Comparison of ENCODE assay signal across 11 cellular contexts in genomic region chr3:54988302-54989022, GRCh38.
DNase-seq lines count a peak whose midpoint lies in the region; ATAC-seq, FAIRE-seq and TF ChIP-seq lines count a peak whose summit lies in the region.
"Had no signal": no experiment of that assay in that cellular context is flagged by ENCODE, and none has a peak within 500 bp of the region (broad histone marks: within the 10 kb centered on the region; RNA-seq: fewer than 3 reads in every experiment).

No MANE protein-coding gene starts in this region.

- H3K4ac ChIP-seq in IMR-90 (ENCODE audit: low read depth, low read length), result peak overlapping the region; percentile 42
- H3K4ac ChIP-seq in mesendoderm (ENCODE audit: low read depth, low read length), result no peak overlapping the region
- no peak overlapping the region for H3K4ac ChIP-seq in neuronal stem cell (ENCODE audit: low read length)

- ATAC-seq in IMR-90 (ENCODE audit: low read depth), result peak; percentile 83

- no peaks in the 10 kb centered on the region for H3K79me2 ChIP-seq in mesendoderm (ENCODE audit: control insufficient read depth, insufficient read depth, low read length)

- TF ChIP-seq CTCF in A673 (conservative IDR thresholded peaks at IDR 0.05; ENCODE audit: low read depth, low read length), result no peak
- no peak for TF ChIP-seq CTCF in IMR-90 (conservative IDR thresholded peaks at IDR 0.05; ENCODE audit: low read depth, low read length)
- TF ChIP-seq CTCF in colonic mucosa (IDR thresholded peaks at IDR 0.05), result no peak
- no peak for TF ChIP-seq CTCF in D721Med (IDR thresholded peaks at IDR 0.05; ENCODE audit: insufficient read depth, missing control alignments)

- H3K9me3 ChIP-seq in A673 (ENCODE audit: low read depth, low read length, poor library complexity, severe bottlenecking), result no peaks in the 10 kb centered on the region
- H3K9me3 ChIP-seq in IMR-90 (ENCODE audit: control insufficient read depth, insufficient read depth, low read length), result no peaks in the 10 kb centered on the region
- H3K9me3 ChIP-seq in colonic mucosa, result no peaks in the 10 kb centered on the region
- no peaks in the 10 kb centered on the region for H3K9me3 ChIP-seq in neuronal stem cell (replicated peaks in 1 of 2; ENCODE audit: control insufficient read depth in 2 of 2, insufficient read depth in 1 of 2, low read depth in 1 of 2, low read length in 2 of 2)
- H3K9me3 ChIP-seq: BE2C had no signal

- H3K27ac ChIP-seq in A673 (ENCODE audit: low read depth, low read length, poor library complexity, severe bottlenecking) (no peak overlapping the region), IMR-90 (ENCODE audit: insufficient read depth, low read length) (peak overlapping the region; percentile 66), colonic mucosa (no peak overlapping the region), mesendoderm (ENCODE audit: low read depth, low read length) (no peak overlapping the region), neuronal stem cell (replicated peaks; ENCODE audit: low read length) (no peak overlapping the region)

- H2BK120ac ChIP-seq in IMR-90 (ENCODE audit: low read depth, low read length) (peak overlapping the region; percentile 24), mesendoderm (ENCODE audit: low read depth, low read length) (no peak overlapping the region), neuronal stem cell (ENCODE audit: low read depth, low read length) (no peak overlapping the region)

- 61% methylated on average over 3 of the region's 5 CpGs; no CpG with 5 or more reads in 1 of the 2 experiments for WGBS in IMR-90 (ENCODE audit: extremely low coverage in 2 of 2, insufficient read length in 1 of 2), 2 experiments
- no CpG with 5 or more reads among the region's 5 CpGs for WGBS in mesendoderm (ENCODE audit: extremely low coverage, insufficient coverage, low lambda C conversion rate)
- no CpG with 5 or more reads among the region's 5 CpGs for WGBS in neuronal stem cell (ENCODE audit: extremely low coverage in 2 of 2, insufficient read length in 2 of 2, insufficient replicate concordance in 1 of 2), 2 donors

- H3K4me2 ChIP-seq in IMR-90 (ENCODE audit: low read depth, low read length) (peak overlapping the region; percentile 40), mesendoderm (ENCODE audit: low read length) (no peak overlapping the region), neuronal stem cell (ENCODE audit: insufficient read depth, low read length, poor library complexity, severe bottlenecking) (no peak overlapping the region)

- H3K56ac ChIP-seq in IMR-90 (ENCODE audit: extremely low read depth, insufficient read depth, low read length), result no peak overlapping the region
- H3K56ac ChIP-seq in mesendoderm (ENCODE audit: low read length), result no peak overlapping the region

- H2BK15ac ChIP-seq in IMR-90 (ENCODE audit: low read depth, low read length), result 0 out of 3 replicates have a peak overlapping the region, but pooled peaks have one; percentile 31
- no peak overlapping the region for H2BK15ac ChIP-seq in mesendoderm (replicated peaks; ENCODE audit: low read depth)
- no peak overlapping the region for H2BK15ac ChIP-seq in neuronal stem cell (ENCODE audit: low read length)

- no peaks in the 10 kb centered on the region for H4K20me1 ChIP-seq in IMR-90 (ENCODE audit: insufficient read depth, low read length)

- H3K9ac ChIP-seq in IMR-90 (ENCODE audit: low read depth, low read length), result no peak overlapping the region; the same call in 1 of the 2 replicates
- no peak overlapping the region for H3K9ac ChIP-seq in colonic mucosa (ENCODE audit: low read depth in 2 of 2, low read length in 2 of 2)
- H3K9ac ChIP-seq in mesendoderm (ENCODE audit: low read length), result no peak overlapping the region
- no peak overlapping the region for H3K9ac ChIP-seq in neuronal stem cell (ENCODE audit: low read depth, low read length, poor library complexity)

- CTCF ChIA-PET in A673 (lab: Charles Lee) (no interaction called here), IMR-90 (lab: Yijun Ruan, JAX) (no interaction called here)

- H3K79me1 ChIP-seq in IMR-90 (ENCODE audit: low read depth in 1 of 2, low read length in 2 of 2), result no peaks in the 10 kb centered on the region
- H3K79me1 ChIP-seq in mesendoderm (ENCODE audit: low read length), result no peaks in the 10 kb centered on the region
- no peaks in the 10 kb centered on the region for H3K79me1 ChIP-seq in neuronal stem cell (ENCODE audit: low read depth, low read length)

- peak overlapping the region; percentile 25 for H4K91ac ChIP-seq in IMR-90 (ENCODE audit: insufficient read depth, low read depth, low read length)
- no peak overlapping the region for H4K91ac ChIP-seq in neuronal stem cell (ENCODE audit: low read depth, low read length, poor library complexity)

- dilution Hi-C loops in IMR-90 (cut with HindIII; ENCODE audit: low sequenced_read_pairs, unreplicated experiment), result no loop called here

- H3K23ac ChIP-seq in IMR-90 (ENCODE audit: low read depth, low read length) (no peak overlapping the region; the same call in 1 of the 2 replicates), mesendoderm (ENCODE audit: low read length) (no peak overlapping the region), neuronal stem cell (ENCODE audit: low read depth, low read length, poor library complexity) (no peak overlapping the region)

- no peak for FAIRE-seq in D721Med (lab: Jason Lieb, UNC)

- peak overlapping the region; percentile 37; the same call in 1 of the 2 replicates for H2AK5ac ChIP-seq in IMR-90 (ENCODE audit: low read depth, low read length)
- H2AK5ac ChIP-seq in mesendoderm (ENCODE audit: low read length), result no peak overlapping the region
- H2AK5ac ChIP-seq in neuronal stem cell (ENCODE audit: low read depth, low read length), result no peak overlapping the region

- H3K18ac ChIP-seq in IMR-90 (ENCODE audit: low read depth, low read length) (peak overlapping the region; percentile 67), mesendoderm (ENCODE audit: low read length) (peak overlapping the region; percentile 23), neuronal stem cell (ENCODE audit: low read length) (no peak overlapping the region)

- peak; percentile 1 for DNase-seq in A673 (ENCODE audit: low spot score)
- DNase-seq in IMR-90, result peak; percentile 90
- DNase-seq in colonic mucosa, result peak; percentile 21
- DNase-seq in mesendoderm, result no peak
- no peak for DNase-seq in NCI-H128 (lab: John Stamatoyannopoulos, UW; ENCODE audit: unreplicated experiment)
- no peak for DNase-seq in D721Med (ENCODE audit: insufficient read length, low spot score)
- no peak for DNase-seq in retina
- no peak for DNase-seq in neuronal stem cell (ENCODE audit: low spot score)
- DNase-seq: activated naive CD4-positive, alpha-beta T cell treated with Interleukin-2 at 50 U/mL for 16 hours; BE2C; NCI-H748 treated with DMSO at 0.1 percent for 48 hours had no signal

- H3K14ac ChIP-seq in IMR-90 (replicated peaks; ENCODE audit: low read depth, low read length) (no peak overlapping the region; the same call in 1 of the 2 replicates), neuronal stem cell (ENCODE audit: low read length) (no peak overlapping the region)

- in situ Hi-C loops in IMR-90 (cut with MboI; ENCODE audit: low sequenced_read_pairs), result no loop called here

- H3K27me3 ChIP-seq in A673 (replicated peaks; ENCODE audit: insufficient read depth, low read depth, low read length, poor library complexity) (no peaks in the 10 kb centered on the region), IMR-90 (ENCODE audit: control insufficient read depth, insufficient read depth, low read length) (no peaks in the 10 kb centered on the region), colonic mucosa (no peaks in the 10 kb centered on the region), mesendoderm (ENCODE audit: insufficient read depth, low read length, poor library complexity) (no peaks in the 10 kb centered on the region), neuronal stem cell (ENCODE audit: control insufficient read depth in 3 of 3, insufficient read depth in 3 of 3, low read depth in 1 of 3, low read length in 3 of 3) (no peaks in the 10 kb centered on the region)
- H3K27me3 ChIP-seq: BE2C had no signal

- H3K4me3 ChIP-seq in A673 (ENCODE audit: low read depth, low read length, poor library complexity, severe bottlenecking) (no peak overlapping the region), IMR-90 (ENCODE audit: insufficient read depth, low read depth, low read length) (no peak overlapping the region), colonic mucosa (no peak overlapping the region), mesendoderm (ENCODE audit: low read length) (no peak overlapping the region), neuronal stem cell (ENCODE audit: low read length in 2 of 2) (no peak overlapping the region)

- H3K9me1 ChIP-seq in IMR-90 (ENCODE audit: insufficient read depth, low read length), result peaks cover 3% of the 10 kb centered on the region; the same call in 1 of the 2 replicates

- peak overlapping the region; percentile 17 for H2BK5ac ChIP-seq in IMR-90 (ENCODE audit: low read depth, low read length, poor library complexity, severe bottlenecking)
- H2BK5ac ChIP-seq in mesendoderm (ENCODE audit: low read length), result no peak overlapping the region
- no peak overlapping the region for H2BK5ac ChIP-seq in neuronal stem cell (ENCODE audit: low read length)

- no peak for TF ChIP-seq RAD21 in IMR-90 (IDR thresholded peaks at IDR 0.05; ENCODE audit: low read length)

- no TSS peak for BruUV-seq in A673 (replicated peaks; lab: Mats Ljungman, UMichigan)
- BruUV-seq in IMR-90 (replicated peaks; lab: Mats Ljungman, UMichigan), result no TSS peak

- intact Hi-C loops in A673 (cut with micrococcal nuclease; ENCODE audit: unreplicated experiment) (no loop called here), IMR-90 (cut with micrococcal nuclease) (no loop called here), colonic mucosa (cut with DNase I) (no loop called here)

- POLR2A ChIA-PET in A673 (lab: Charles Lee; ENCODE audit: low non-redundant PET), result no interaction called here
- POLR2A ChIA-PET in IMR-90 (lab: Charles Lee; ENCODE audit: unreplicated experiment), result no interaction called here

- H2AFZ ChIP-seq in IMR-90 (replicated peaks; ENCODE audit: low read length, poor library complexity) (peak overlapping the region; percentile 1), neuronal stem cell (ENCODE audit: low read length) (no peak overlapping the region)

- H3K4me1 ChIP-seq in A673 (ENCODE audit: insufficient read depth, low read length, poor library complexity, severe bottlenecking) (no peaks in the 10 kb centered on the region), IMR-90 (ENCODE audit: control insufficient read depth, insufficient read depth, low read length) (peaks cover 12% of the 10 kb centered on the region), colonic mucosa (no peaks in the 10 kb centered on the region), mesendoderm (ENCODE audit: control insufficient read depth, low read depth, low read length) (peaks cover 7% of the 10 kb centered on the region), neuronal stem cell (ENCODE audit: control insufficient read depth in 2 of 2, insufficient read depth in 1 of 2, low read depth in 1 of 2, low read length in 2 of 2) (peaks cover 3 to 13% of the 10 kb centered on the region in 2 donors)
- H3K4me1 ChIP-seq: BE2C had no signal

- H2BK12ac ChIP-seq in neuronal stem cell (ENCODE audit: low read length), result no peak overlapping the region

- H2AK9ac ChIP-seq in IMR-90 (replicated peaks; ENCODE audit: low read depth, low read length, poor library complexity), result no peak overlapping the region

- TF ChIP-seq POLR2A in IMR-90 (IDR thresholded peaks at IDR 0.05; ENCODE audit: low read depth, low read length), result no peak

- H3K36me3 ChIP-seq in A673 (ENCODE audit: insufficient read depth, low read length, poor library complexity, severe bottlenecking) (no peaks in the 10 kb centered on the region), IMR-90 (ENCODE audit: control insufficient read depth, insufficient read depth, low read length) (no peaks in the 10 kb centered on the region), colonic mucosa (no peaks in the 10 kb centered on the region), mesendoderm (ENCODE audit: control insufficient read depth, insufficient read depth, low read length) (no peaks in the 10 kb centered on the region), neuronal stem cell (replicated peaks in 1 of 2; ENCODE audit: control insufficient read depth in 2 of 2, insufficient read depth in 2 of 2, low read length in 2 of 2) (no peaks in the 10 kb centered on the region)
- H3K36me3 ChIP-seq: BE2C had no signal

- H4K8ac ChIP-seq in IMR-90 (ENCODE audit: low read depth in 2 of 2, low read length in 2 of 2) (peak overlapping the region; percentile 16 to 31), mesendoderm (ENCODE audit: low read depth, low read length) (no peak overlapping the region), neuronal stem cell (ENCODE audit: low read depth, low read length) (no peak overlapping the region)

- H2BK20ac ChIP-seq in IMR-90 (ENCODE audit: low read depth, low read length), result peak overlapping the region; percentile 16; the same call in 1 of the 2 replicates

- H4K5ac ChIP-seq in IMR-90 (ENCODE audit: low read depth, low read length) (peak overlapping the region; percentile 56), mesendoderm (ENCODE audit: low read length) (no peak overlapping the region)

Comparison
In these comparisons a context has a peak if more than half of its experiments do, and no peak if none do; other contexts are left out.
1. DNase-seq: peak in A673 (single experiment), IMR-90 (single experiment) and colonic mucosa (single experiment); none in mesendoderm (single experiment), NCI-H128 (single experiment), D721Med (single experiment), retina (single experiment) and neuronal stem cell (single experiment).
2. H4K8ac ChIP-seq: peak in IMR-90 (2 of 2); none in mesendoderm (single experiment) and neuronal stem cell (single experiment).